ENCODE assay signal across 11 cellular contexts in the genomic region with DNA sequence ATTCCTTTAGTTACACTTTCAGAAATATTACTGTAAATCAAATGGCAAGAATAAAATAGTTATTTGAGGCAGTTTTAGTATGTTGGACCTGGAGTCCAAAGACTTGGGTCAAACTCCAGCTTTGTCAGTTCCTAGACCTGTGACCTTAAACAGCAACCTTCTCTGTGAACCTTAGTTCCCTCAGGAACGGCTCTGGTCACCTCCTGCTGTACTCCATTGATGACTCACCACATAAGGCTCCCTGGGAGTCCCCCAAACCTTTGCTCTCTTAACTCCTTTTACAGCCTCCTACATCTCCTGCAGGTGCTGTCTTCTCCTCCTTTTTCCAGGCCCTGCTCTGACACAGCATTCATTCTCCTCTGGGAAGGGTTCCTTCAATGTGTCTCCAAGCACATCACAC. TPM values are rescaled to one million over a fixed set of nuclear protein-coding genes. Genes with fewer than 3 reads are reported as not detected.
DNase-seq lines count a peak whose midpoint lies in the region; ATAC-seq and TF ChIP-seq lines count a peak whose summit lies in the region.
"Had no signal": no experiment of that assay in that cellular context is flagged by ENCODE, and none has a peak within 500 bp of the region (broad histone marks: within the 10 kb centered on the region; RNA-seq: fewer than 3 reads in every experiment).

No MANE protein-coding gene starts in this region.

- H3K27ac Mint-ChIP-seq in natural killer cell treated with Interleukin-12 subunit alpha and Interleukin-12 subunit beta and Interleukin-15 and Interleukin-18, amount 100 ng/mL, for 72 hours, result peak overlapping the region in 1 of 2 donors; percentile 30
- no peak overlapping the region for H3K27ac Mint-ChIP-seq in natural killer cell
- H3K27ac Mint-ChIP-seq in activated T-helper 1 cell treated with anti-CD3 and anti-CD28 coated beads, Interleukin-12 subunit alpha, Interleukin-12 subunit beta, Interleukin-2, Interleukin-4 antibody, amounts not matched to agents 30 ng/mL and 10 ng/mL and 1 ng/mL, durations not matched to agents 14 hours and 24 hours and 36 hours, result peak overlapping the region; percentile 33
- H3K27ac Mint-ChIP-seq in stimulated activated effector memory CD8-positive, alpha-beta T cell treated with anti-CD3 and anti-CD28 coated beads, Interleukin-12 subunit alpha, Interleukin-12 subunit beta, amount 100 ng/mL, for 72 hours, result peak overlapping the region; percentile 32

- H3K9me3 Mint-ChIP-seq in natural killer cell treated with Interleukin-12 subunit alpha and Interleukin-12 subunit beta and Interleukin-15 and Interleukin-18, amount 100 ng/mL, for 72 hours, result no peaks in the 10 kb centered on the region
- no peaks in the 10 kb centered on the region for H3K9me3 Mint-ChIP-seq in natural killer cell
- H3K9me3 Mint-ChIP-seq in activated T-helper 1 cell treated with anti-CD3 and anti-CD28 coated beads, Interleukin-12 subunit alpha, Interleukin-12 subunit beta, Interleukin-2, Interleukin-4 antibody, amounts not matched to agents 30 ng/mL and 10 ng/mL and 1 ng/mL, durations not matched to agents 14 hours and 24 hours and 36 hours, result no peaks in the 10 kb centered on the region
- no peaks in the 10 kb centered on the region for H3K9me3 Mint-ChIP-seq in stimulated activated effector memory CD8-positive, alpha-beta T cell treated with anti-CD3 and anti-CD28 coated beads, Interleukin-12 subunit alpha, Interleukin-12 subunit beta, amount 100 ng/mL, for 72 hours

- DNase-seq in natural killer cell treated with Interleukin-12 subunit alpha and Interleukin-12 subunit beta and Interleukin-15 and Interleukin-18, amount 100 ng/mL, for 72 hours (ENCODE audit: low spot score), result no peak
- DNase-seq in natural killer cell (no peak), left lobe of liver (ENCODE audit: low spot score) (no peak), dedifferentiated amniotic fluid mesenchymal stem cell (ENCODE audit: extremely low spot score) (no peak)
- DNase-seq in activated T-helper 1 cell treated with anti-CD3 and anti-CD28 coated beads, Interleukin-12 subunit alpha, Interleukin-12 subunit beta, Interleukin-2, Interleukin-4 antibody, amounts not matched to agents 30 ng/mL and 10 ng/mL and 1 ng/mL, durations not matched to agents 14 hours and 24 hours and 36 hours (ENCODE audit: low spot score), result no peak
- DNase-seq in stimulated activated effector memory CD8-positive, alpha-beta T cell treated with anti-CD3 and anti-CD28 coated beads, Interleukin-12 subunit alpha, Interleukin-12 subunit beta, amount 100 ng/mL, for 72 hours (ENCODE audit: low spot score in 2 of 2), result no peak
- DNase-seq in activated CD8-positive, alpha-beta memory T cell treated with anti-CD3 and anti-CD28 coated beads, Interleukin-2, amount 50 U/mL, for 48 hours, result no peak
- DNase-seq: NCI-H2081, upper lobe of left lung, WERI-Rb-1 had no signal

- TF ChIP-seq CTCF in natural killer cell (IDR thresholded peaks at IDR 0.05), result no peak

- intact Hi-C loops in natural killer cell (cut with micrococcal nuclease), result no loop called here
- intact Hi-C loops in activated T-helper 1 cell treated with anti-CD3 and anti-CD28 coated beads, Interleukin-12 subunit alpha, Interleukin-12 subunit beta, Interleukin-2, Interleukin-4 antibody, amounts not matched to agents 30 ng/mL and 10 ng/mL and 1 ng/mL, durations not matched to agents 14 hours and 24 hours and 36 hours (cut with micrococcal nuclease), result no loop called here

- peak overlapping the region; percentile 61 for H3K4me3 Mint-ChIP-seq in natural killer cell treated with Interleukin-12 subunit alpha and Interleukin-12 subunit beta and Interleukin-15 and Interleukin-18, amount 100 ng/mL, for 72 hours
- no peak overlapping the region for H3K4me3 Mint-ChIP-seq in natural killer cell
- H3K4me3 Mint-ChIP-seq in activated T-helper 1 cell treated with anti-CD3 and anti-CD28 coated beads, Interleukin-12 subunit alpha, Interleukin-12 subunit beta, Interleukin-2, Interleukin-4 antibody, amounts not matched to agents 30 ng/mL and 10 ng/mL and 1 ng/mL, durations not matched to agents 14 hours and 24 hours and 36 hours, result no peak overlapping the region
- H3K4me3 Mint-ChIP-seq in stimulated activated effector memory CD8-positive, alpha-beta T cell treated with anti-CD3 and anti-CD28 coated beads, Interleukin-12 subunit alpha, Interleukin-12 subunit beta, amount 100 ng/mL, for 72 hours, result no peak overlapping the region

- ATAC-seq in natural killer cell treated with Interleukin-12 subunit alpha and Interleukin-12 subunit beta and Interleukin-15 and Interleukin-18, amount 100 ng/mL, for 72 hours, result no peak
- ATAC-seq in natural killer cell, result no peak
- peak; percentile 58 for ATAC-seq in left lobe of liver
- no peak for ATAC-seq in stimulated activated effector memory CD8-positive, alpha-beta T cell treated with anti-CD3 and anti-CD28 coated beads, Interleukin-12 subunit alpha, Interleukin-12 subunit beta, amount 100 ng/mL, for 72 hours
- no peak for ATAC-seq in HG03520 (IDR thresholded peaks at IDR 0.05; ENCODE audit: unreplicated experiment)

- H3K36me3 Mint-ChIP-seq in natural killer cell treated with Interleukin-12 subunit alpha and Interleukin-12 subunit beta and Interleukin-15 and Interleukin-18, amount 100 ng/mL, for 72 hours, result peaks cover 19% of the 10 kb centered on the region
- H3K36me3 Mint-ChIP-seq in natural killer cell, result no peaks in the 10 kb centered on the region
- H3K36me3 Mint-ChIP-seq in activated T-helper 1 cell treated with anti-CD3 and anti-CD28 coated beads, Interleukin-12 subunit alpha, Interleukin-12 subunit beta, Interleukin-2, Interleukin-4 antibody, amounts not matched to agents 30 ng/mL and 10 ng/mL and 1 ng/mL, durations not matched to agents 14 hours and 24 hours and 36 hours (ENCODE audit: low read depth), result no peaks in the 10 kb centered on the region
- peaks cover 12% of the 10 kb centered on the region for H3K36me3 Mint-ChIP-seq in stimulated activated effector memory CD8-positive, alpha-beta T cell treated with anti-CD3 and anti-CD28 coated beads, Interleukin-12 subunit alpha, Interleukin-12 subunit beta, amount 100 ng/mL, for 72 hours

- no peaks in the 10 kb centered on the region for H3K27me3 Mint-ChIP-seq in natural killer cell treated with Interleukin-12 subunit alpha and Interleukin-12 subunit beta and Interleukin-15 and Interleukin-18, amount 100 ng/mL, for 72 hours
- no peaks in the 10 kb centered on the region for H3K27me3 Mint-ChIP-seq in natural killer cell (ENCODE audit: low read depth in 2 of 2)
- H3K27me3 Mint-ChIP-seq in activated T-helper 1 cell treated with anti-CD3 and anti-CD28 coated beads, Interleukin-12 subunit alpha, Interleukin-12 subunit beta, Interleukin-2, Interleukin-4 antibody, amounts not matched to agents 30 ng/mL and 10 ng/mL and 1 ng/mL, durations not matched to agents 14 hours and 24 hours and 36 hours (ENCODE audit: insufficient read depth), result no peaks in the 10 kb centered on the region

- H3K4me1 Mint-ChIP-seq in natural killer cell treated with Interleukin-12 subunit alpha and Interleukin-12 subunit beta and Interleukin-15 and Interleukin-18, amount 100 ng/mL, for 72 hours (ENCODE audit: low read depth in 2 of 2), result peaks cover 37 to 47% of the 10 kb centered on the region in 2 donors
- peaks cover 0 to 11% of the 10 kb centered on the region in 2 donors for H3K4me1 Mint-ChIP-seq in natural killer cell
- H3K4me1 Mint-ChIP-seq in activated T-helper 1 cell treated with anti-CD3 and anti-CD28 coated beads, Interleukin-12 subunit alpha, Interleukin-12 subunit beta, Interleukin-2, Interleukin-4 antibody, amounts not matched to agents 30 ng/mL and 10 ng/mL and 1 ng/mL, durations not matched to agents 14 hours and 24 hours and 36 hours (ENCODE audit: low read depth), result peaks cover 34% of the 10 kb centered on the region
- peaks cover 28% of the 10 kb centered on the region for H3K4me1 Mint-ChIP-seq in stimulated activated effector memory CD8-positive, alpha-beta T cell treated with anti-CD3 and anti-CD28 coated beads, Interleukin-12 subunit alpha, Interleukin-12 subunit beta, amount 100 ng/mL, for 72 hours

RNA-seq across cellular contexts. Expression of gene LIMK2, which starts 29.1 kb away (rescaled TPM):
- total RNA-seq in natural killer cell treated with Interleukin-12 subunit alpha and Interleukin-12 subunit beta and Interleukin-15 and Interleukin-18, amount 100 ng/mL, for 72 hours, result 100 to 1,000 TPM; 390 to 657 TPM
- total RNA-seq in natural killer cell (10 to 100 TPM; 17.2 to 28.6 (median 19.1) TPM), left lobe of liver (7.3 TPM)
- 39.8 and 40.7 TPM in 2 replicates for total RNA-seq in activated T-helper 1 cell treated with anti-CD3 and anti-CD28 coated beads, Interleukin-12 subunit alpha, Interleukin-12 subunit beta, Interleukin-2, Interleukin-4 antibody, amounts not matched to agents 30 ng/mL and 10 ng/mL and 1 ng/mL, durations not matched to agents 14 hours and 24 hours and 36 hours

RNA-seq across cellular contexts. Expression of gene PIK3IP1, which starts 51.1 kb away (rescaled TPM):
- total RNA-seq in natural killer cell treated with Interleukin-12 subunit alpha and Interleukin-12 subunit beta and Interleukin-15 and Interleukin-18, amount 100 ng/mL, for 72 hours, result 1 to 10 TPM in 1 of 2 donors, under 1 TPM in 1; 0.74 to 1.0 TPM
- total RNA-seq in natural killer cell, result 100 to 1,000 TPM; 132 to 180 (median 161) TPM
- 11.1 and 12.3 TPM in 2 replicates for total RNA-seq in activated T-helper 1 cell treated with anti-CD3 and anti-CD28 coated beads, Interleukin-12 subunit alpha, Interleukin-12 subunit beta, Interleukin-2, Interleukin-4 antibody, amounts not matched to agents 30 ng/mL and 10 ng/mL and 1 ng/mL, durations not matched to agents 14 hours and 24 hours and 36 hours
- 3.2 TPM for total RNA-seq in left lobe of liver

Comparison
In these comparisons a context has a peak if more than half of its experiments do, and no peak if none do; other contexts are left out.
1. H3K27ac Mint-ChIP-seq: peak in activated T-helper 1 cell treated with anti-CD3 and anti-CD28 coated beads, Interleukin-12 subunit alpha, Interleukin-12 subunit beta, Interleukin-2, Interleukin-4 antibody, amounts not matched to agents 30 ng/mL and 10 ng/mL and 1 ng/mL, durations not matched to agents 14 hours and 24 hours and 36 hours (single experiment) and stimulated activated effector memory CD8-positive, alpha-beta T cell treated with anti-CD3 and anti-CD28 coated beads, Interleukin-12 subunit alpha, Interleukin-12 subunit beta, amount 100 ng/mL, for 72 hours (single experiment); none in natural killer cell (0 of 2).